ENCODE assay signal across 1 cellular context in the genomic region with DNA sequence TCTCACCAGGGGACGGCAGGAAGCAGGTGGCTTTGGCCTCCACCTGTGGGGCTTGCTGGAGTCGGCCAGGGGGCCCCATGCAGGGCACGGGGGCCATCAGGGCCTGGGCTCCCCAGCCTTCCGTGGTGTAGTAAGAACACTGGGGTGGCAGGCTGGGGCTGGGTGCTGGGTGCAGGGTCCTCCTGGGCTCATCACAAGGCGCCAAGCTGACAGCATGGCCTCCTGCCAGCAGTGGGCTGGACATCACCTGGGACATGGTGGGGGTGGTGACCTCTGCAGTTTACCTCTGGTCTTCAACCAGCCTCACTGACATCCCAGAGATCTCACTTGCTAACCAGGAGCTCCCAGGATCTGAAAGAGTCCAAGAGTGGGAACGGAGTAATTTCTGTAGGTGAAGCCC.
TF ChIP-seq lines count a peak whose summit lies in the region.

No MANE protein-coding gene starts in this region.

TF ChIP-seq in HepG2, 621 proteins besides CTCF, POLR2A, EP300 and RAD21:
- no peak for TF ChIP-seq ZNF724P (CRISPR knock-in tag; IDR thresholded peaks at IDR 0.05; ENCODE audit: borderline replicate concordance)
- TF ChIP-seq, protein P1, sequence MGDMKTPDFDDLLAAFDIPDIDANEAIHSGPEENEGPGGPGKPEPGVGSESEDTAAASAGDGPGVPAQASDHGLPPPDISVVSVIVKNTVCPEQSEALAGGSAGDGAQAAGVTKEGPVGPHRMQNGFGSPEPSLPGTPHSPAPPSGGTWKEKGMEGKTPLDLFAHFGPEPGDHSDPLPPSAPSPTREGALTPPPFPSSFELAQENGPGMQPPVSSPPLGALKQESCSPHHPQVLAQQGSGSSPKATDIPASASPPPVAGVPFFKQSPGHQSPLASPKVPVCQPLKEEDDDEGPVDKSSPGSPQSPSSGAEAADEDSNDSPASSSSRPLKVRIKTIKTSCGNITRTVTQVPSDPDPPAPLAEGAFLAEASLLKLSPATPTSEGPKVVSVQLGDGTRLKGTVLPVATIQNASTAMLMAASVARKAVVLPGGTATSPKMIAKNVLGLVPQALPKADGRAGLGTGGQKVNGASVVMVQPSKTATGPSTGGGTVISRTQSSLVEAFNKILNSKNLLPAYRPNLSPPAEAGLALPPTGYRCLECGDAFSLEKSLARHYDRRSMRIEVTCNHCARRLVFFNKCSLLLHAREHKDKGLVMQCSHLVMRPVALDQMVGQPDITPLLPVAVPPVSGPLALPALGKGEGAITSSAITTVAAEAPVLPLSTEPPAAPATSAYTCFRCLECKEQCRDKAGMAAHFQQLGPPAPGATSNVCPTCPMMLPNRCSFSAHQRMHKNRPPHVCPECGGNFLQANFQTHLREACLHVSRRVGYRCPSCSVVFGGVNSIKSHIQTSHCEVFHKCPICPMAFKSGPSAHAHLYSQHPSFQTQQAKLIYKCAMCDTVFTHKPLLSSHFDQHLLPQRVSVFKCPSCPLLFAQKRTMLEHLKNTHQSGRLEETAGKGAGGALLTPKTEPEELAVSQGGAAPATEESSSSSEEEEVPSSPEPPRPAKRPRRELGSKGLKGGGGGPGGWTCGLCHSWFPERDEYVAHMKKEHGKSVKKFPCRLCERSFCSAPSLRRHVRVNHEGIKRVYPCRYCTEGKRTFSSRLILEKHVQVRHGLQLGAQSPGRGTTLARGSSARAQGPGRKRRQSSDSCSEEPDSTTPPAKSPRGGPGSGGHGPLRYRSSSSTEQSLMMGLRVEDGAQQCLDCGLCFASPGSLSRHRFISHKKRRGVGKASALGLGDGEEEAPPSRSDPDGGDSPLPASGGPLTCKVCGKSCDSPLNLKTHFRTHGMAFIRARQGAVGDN (CRISPR knock-in tag; IDR thresholded peaks at IDR 0.05) = peak; percentile 29; the same call in 1 of the 2 replicates
